8 cellular contexts compared by ENCODE assay signal in genomic region chr22:30635273-30636225, GRCh38. TPM values are rescaled to one million over a fixed set of nuclear protein-coding genes. Genes with fewer than 3 reads are reported as not detected.
DNase-seq lines count a peak whose midpoint lies in the region; ATAC-seq and TF ChIP-seq lines count a peak whose summit lies in the region.

SLC35E4 (plus strand) TSS chr22:30635781; CDS start chr22:30636451, 670 bp downstream.

- H3K9me3 Mint-ChIP-seq in chondrocyte (ENCODE audit: low read depth): no peaks in the 10 kb centered on the region

- peak; percentile 49 for TF ChIP-seq CTCF in chondrocyte (IDR thresholded peaks at IDR 0.05)

- peaks cover 26% of the 10 kb centered on the region for H3K4me1 Mint-ChIP-seq in chondrocyte (ENCODE audit: low read depth)

- no peaks in the 10 kb centered on the region for H3K27me3 ChIP-seq in layer of hippocampus (ENCODE audit: control insufficient read depth, insufficient read depth, low read length)

- H3K27me3 Mint-ChIP-seq in chondrocyte (ENCODE audit: low read depth): no peaks in the 10 kb centered on the region

- no peaks in the 10 kb centered on the region for H3K36me3 Mint-ChIP-seq in chondrocyte (ENCODE audit: low read depth)

- DNase-seq in AG08396 (ENCODE audit: low spot score): peak; percentile 98
- DNase-seq in NCI-H446 (lab: John Stamatoyannopoulos, UW): peak; percentile 67 to 93
- peak; percentile 96 for DNase-seq in activated CD4-positive, alpha-beta T cell treated with anti-CD3 and anti-CD28 coated beads for 24 hours (ENCODE audit: low read depth in 2 of 2)
- DNase-seq in chondrocyte (ENCODE audit: low spot score): peak; percentile 96
- DNase-seq in stimulated activated CD4-positive, alpha-beta T cell treated with anti-CD3 and anti-CD28 coated beads, Interleukin-1b, Interleukin-23, amount 100 ng/mL, for 24 hours (ENCODE audit: low read depth in 4 of 4, low spot score in 1 of 4): peak; percentile 93 to 99 (median 96)

- ATAC-seq in GM18909 (IDR thresholded peaks at IDR 0.05; ENCODE audit: poor library complexity, unreplicated experiment) (peak; percentile 71), HG03159 (IDR thresholded peaks at IDR 0.05; ENCODE audit: unreplicated experiment) (peak; percentile 44)

- H3K4me3 Mint-ChIP-seq in chondrocyte (ENCODE audit: unreplicated experiment): peak within 1 kb of the TSS; percentile 85

- H3K27ac Mint-ChIP-seq in chondrocyte (ENCODE audit: unreplicated experiment): peak within 1 kb of the TSS; percentile 90

- H3K27ac ChIP-seq in layer of hippocampus (ENCODE audit: low read depth, low read length): peak within 1 kb of the TSS; percentile 94

RNA-seq across cellular contexts. Expression of gene SLC35E4, which starts in this region (rescaled TPM):
- 5.3 to 7.9 TPM (median 7.6 TPM) in 3 replicates for total RNA-seq in chondrocyte

Comparison
In these comparisons a context has a peak if more than half of its experiments do, and no peak if none do; other contexts are left out.
1. Peak in every context shown above with its lines: DNase-seq, ATAC-seq and H3K27ac ChIP-seq.